ENCODE assay signal across 21 cellular contexts in genomic region chr6:112806163-112806900, GRCh38.
"Had no signal": no experiment of that assay in that cellular context is flagged by ENCODE, and none has a peak within 500 bp of the region (broad histone marks: within the 10 kb centered on the region; RNA-seq: fewer than 3 reads in every experiment).

No MANE protein-coding gene starts in this region.

- H3K4me3 ChIP-seq: breast epithelium, testis, upper lobe of left lung had no signal

- DNase-seq: activated CD4-positive, alpha-beta T cell treated with anti-CD3 and anti-CD28 coated beads, Interleukin-2, amount 10 ng/mL, durations not matched to agents 24 days and 14 days; activated CD4-positive, CD25-positive, alpha-beta regulatory T cell; activated CD8-positive, alpha-beta memory T cell treated with anti-CD3 and anti-CD28 coated beads, Interleukin-2, amount 50 U/mL, for 4 hours; activated CD8-positive, alpha-beta T cell treated with anti-CD3 and anti-CD28 coated beads, Interleukin-2, amount 10 ng/mL, durations not matched to agents 7 days and 5 days; activated naive CD8-positive, alpha-beta T cell treated with anti-CD3 and anti-CD28 coated beads for 36 hours; activated T-cell treated with anti-CD3 and anti-CD28 coated beads, Interleukin-2, amount 50 U/mL, for 72 hours; anterior cingulate cortex; cerebellar nuclear complex; dermis blood vessel endothelial cell; effector memory CD8-positive, alpha-beta T cell; hippocampal formation; left ventricle myocardium superior; mesenchymal stem cell; natural killer cell; posterior cingulate gyrus; T-helper 2 cell; testis; upper lobe of left lung had no signal

- H3K4me1 ChIP-seq: breast epithelium, testis, upper lobe of left lung had no signal

- FAIRE-seq: TTC549 had no signal

- H3K9me3 ChIP-seq: breast epithelium, neutrophil, testis, upper lobe of left lung had no signal

- ATAC-seq: activated CD8-positive, alpha-beta T cell treated with anti-CD3 and anti-CD28 coated beads, Interleukin-2, amount 10 ng/mL, durations not matched to agents 7 days and 5 days; activated T-cell treated with anti-CD3 and anti-CD28 coated beads, Interleukin-2, amount 50 U/mL, for 72 hours; effector memory CD8-positive, alpha-beta T cell; left ventricle myocardium superior; natural killer cell had no signal

- H3K27me3 ChIP-seq: breast epithelium, neutrophil, testis, upper lobe of left lung had no signal

- H3K27ac ChIP-seq: breast epithelium, neutrophil, testis, upper lobe of left lung had no signal

- H3K36me3 ChIP-seq: breast epithelium, neutrophil, upper lobe of left lung had no signal
